In genomic region chr4:85610450-85610849, GRCh38 we compare ENCODE assay signal across 1 cellular context.
A peak's percentile ranks its signal among the peaks of the same experiment; 100 is the strongest.
TF ChIP-seq lines count a peak whose summit lies in the region.

No MANE protein-coding gene starts in this region.

TF ChIP-seq in GM12878, 131 proteins besides CTCF, POLR2A, EP300 and RAD21 (continued from another document and continues in another):
- no peak for TF ChIP-seq ZBTB33 (IDR thresholded peaks at IDR 0.05)
- peak; percentile 65 for TF ChIP-seq SKIL (IDR thresholded peaks at IDR 0.05; ENCODE audit: low read depth, poor library complexity, severe bottlenecking)
- TF ChIP-seq ATF7 (IDR thresholded peaks at IDR 0.05; ENCODE audit: low read depth): peak; percentile 46; the same call in 1 of the 2 replicates
- no peak for TF ChIP-seq SRF (IDR thresholded peaks at IDR 0.05; ENCODE audit: low read depth in 2 of 2, low read length in 2 of 2)
- 0 out of 2 replicates have a peak, but pooled peaks have one; percentile 27 for TF ChIP-seq ASH2L (IDR thresholded peaks at IDR 0.05; ENCODE audit: borderline replicate concordance, low read depth)
- peak; percentile 82 for TF ChIP-seq FOXM1 (IDR thresholded peaks at IDR 0.05; ENCODE audit: low read depth, low read length)
- TF ChIP-seq MTA2 (IDR thresholded peaks at IDR 0.05; ENCODE audit: low read depth): peak; percentile 59; the same call in 1 of the 2 replicates
- TF ChIP-seq KDM1A (IDR thresholded peaks at IDR 0.05; ENCODE audit: borderline replicate concordance): no peak
- no peak for TF ChIP-seq E4F1 (IDR thresholded peaks at IDR 0.05; ENCODE audit: borderline replicate concordance, partially characterized antibody)
- TF ChIP-seq BCL3 (IDR thresholded peaks at IDR 0.05; ENCODE audit: borderline replicate concordance, insufficient read depth, low read depth, low read length, poor library complexity, severe bottlenecking): peak; percentile 75
- TF ChIP-seq PAX5 (IDR thresholded peaks at IDR 0.05; ENCODE audit: borderline replicate concordance, low read depth, low read length): peak; percentile 54; the same call in 1 of the 2 replicates
- no peak for TF ChIP-seq ZNF592 (IDR thresholded peaks at IDR 0.05)
- no peak for TF ChIP-seq HSF1 (IDR thresholded peaks at IDR 0.05; ENCODE audit: low read depth, low read length)
- TF ChIP-seq HDAC6 (IDR thresholded peaks at IDR 0.05; ENCODE audit: unreplicated experiment): no peak
- TF ChIP-seq KLF5 (IDR thresholded peaks at IDR 0.05; ENCODE audit: partially characterized antibody): no peak
- TF ChIP-seq CREM (IDR thresholded peaks at IDR 0.05; ENCODE audit: low read depth): peak; percentile 59; the same call in 1 of the 2 replicates
- no peak for TF ChIP-seq NFXL1 (IDR thresholded peaks at IDR 0.05; ENCODE audit: borderline replicate concordance)
- 0 out of 2 replicates have a peak, but pooled peaks have one; percentile 27 for TF ChIP-seq IRF4 (IDR thresholded peaks at IDR 0.05; ENCODE audit: low read depth, low read length)
- no peak for TF ChIP-seq POLR2AphosphoS5 (IDR thresholded peaks at IDR 0.05; ENCODE audit: low read length)
- TF ChIP-seq STAT1 (conservative IDR thresholded peaks at IDR 0.05): no peak
- TF ChIP-seq PBX3 (IDR thresholded peaks at IDR 0.05; ENCODE audit: insufficient replicate concordance, low read depth, low read length): no peak
- no peak for TF ChIP-seq TCF12 (IDR thresholded peaks at IDR 0.05; ENCODE audit: low read depth, low read length)
- peak; percentile 57 for TF ChIP-seq BCL11A (IDR thresholded peaks at IDR 0.05; ENCODE audit: low read depth, low read length)
- 0 out of 2 replicates have a peak, but pooled peaks have one; percentile 35 for TF ChIP-seq BMI1 (IDR thresholded peaks at IDR 0.05; ENCODE audit: borderline replicate concordance)
- no peak for TF ChIP-seq LARP7 (IDR thresholded peaks at IDR 0.05)
- TF ChIP-seq ETV6 (conservative IDR thresholded peaks at IDR 0.05 in 1 of 2, IDR thresholded peaks at IDR 0.05 in 1 of 2; ENCODE audit: borderline replicate concordance in 1 of 2, low read depth in 1 of 2): peak in 1 of 2 experiments; percentile 57; a peak in 1 of 4 replicates
- peak; percentile 89 for TF ChIP-seq JUNB (IDR thresholded peaks at IDR 0.05)
- no peak for TF ChIP-seq IRF3 (IDR thresholded peaks at IDR 0.05)
- no peak for TF ChIP-seq FOXK2 (IDR thresholded peaks at IDR 0.05)
- no peak for TF ChIP-seq MTA3 (IDR thresholded peaks at IDR 0.05; ENCODE audit: borderline replicate concordance, low read length)
- TF ChIP-seq HCFC1 (IDR thresholded peaks at IDR 0.05; ENCODE audit: low read length): no peak
- no peak for TF ChIP-seq CBX3 (IDR thresholded peaks at IDR 0.05; ENCODE audit: borderline replicate concordance, low read depth)
- no peak for TF ChIP-seq CHD4 (IDR thresholded peaks at IDR 0.05)
- TF ChIP-seq ZNF274 (IDR thresholded peaks at IDR 0.05; ENCODE audit: insufficient read depth, insufficient read length): no peak
- no peak for TF ChIP-seq NFYA (IDR thresholded peaks at IDR 0.05; ENCODE audit: borderline replicate concordance, low read depth, low read length)
- TF ChIP-seq IRF5 (IDR thresholded peaks at IDR 0.05; ENCODE audit: borderline replicate concordance): no peak
- peak; percentile 26; the same call in 1 of the 2 replicates for TF ChIP-seq CBFB (IDR thresholded peaks at IDR 0.05; ENCODE audit: low read depth)
- peak; percentile 33 for TF ChIP-seq MEF2B (IDR thresholded peaks at IDR 0.05; ENCODE audit: partially characterized antibody, poor library complexity, severe bottlenecking)
- TF ChIP-seq SREBF1 (IDR thresholded peaks at IDR 0.05; ENCODE audit: low read length): no peak
- no peak for TF ChIP-seq FOS (IDR thresholded peaks at IDR 0.05; ENCODE audit: borderline replicate concordance, extremely low read depth, insufficient read length)
- TF ChIP-seq ATF3 (IDR thresholded peaks at IDR 0.05; ENCODE audit: borderline replicate concordance, extremely low read depth, low read depth, low read length): no peak
- peak; percentile 91 for TF ChIP-seq RUNX3 (IDR thresholded peaks at IDR 0.05; ENCODE audit: low read length)
- TF ChIP-seq BRCA1 (IDR thresholded peaks at IDR 0.05; ENCODE audit: low read depth, low read length): no peak
- TF ChIP-seq PML (IDR thresholded peaks at IDR 0.05; ENCODE audit: low read length): 0 out of 2 replicates have a peak, but pooled peaks have one; percentile 37
- peak; percentile 90 for TF ChIP-seq MEF2A (IDR thresholded peaks at IDR 0.05; ENCODE audit: insufficient read depth, low read depth, low read length)
- TF ChIP-seq TCF3 (IDR thresholded peaks at IDR 0.05; ENCODE audit: borderline replicate concordance, insufficient read depth, low read depth, low read length): no peak
- peak; percentile 36; the same call in 1 of the 2 replicates for TF ChIP-seq EED (IDR thresholded peaks at IDR 0.05; ENCODE audit: low read depth)
